Comparison of ENCODE assay signal across 28 cellular contexts in the genomic region with DNA sequence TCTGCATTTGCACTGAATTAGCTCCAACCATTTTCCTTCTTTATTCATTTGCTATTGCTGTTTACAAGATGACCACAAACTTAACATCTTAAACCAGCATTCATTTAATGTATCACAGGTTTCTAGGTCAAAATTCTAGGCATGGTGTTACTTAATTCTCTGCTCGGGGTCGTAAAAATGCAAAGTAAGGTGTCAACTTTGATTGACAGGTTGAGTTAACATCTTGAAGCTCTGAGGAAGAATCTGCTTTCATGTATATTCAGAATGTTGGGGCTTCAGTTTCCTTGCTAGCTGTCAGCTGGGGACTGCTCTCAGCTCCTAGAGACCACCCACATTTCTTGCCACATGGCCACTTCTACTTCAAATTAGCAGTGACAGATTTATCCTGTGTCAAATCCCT.
"Had no signal": no experiment of that assay in that cellular context is flagged by ENCODE, and none has a peak within 500 bp of the region (broad histone marks: within the 10 kb centered on the region; RNA-seq: fewer than 3 reads in every experiment).

No MANE protein-coding gene starts in this region.

- H3K36me3 ChIP-seq: left ventricle myocardium inferior, neutrophil, ovary, stomach, suprapubic skin, thoracic aorta, tibial artery, upper lobe of right lung had no signal

- DNase-seq: hypothalamus; islet precursor cell; left ventricle myocardium inferior; midbrain; mucosa of descending colon; naive thymus-derived CD4-positive, alpha-beta T cell; occipital lobe; ovary; right cardiac atrium; stimulated activated CD4-positive, alpha-beta T cell treated with anti-CD3 and anti-CD28 coated beads, Interleukin-12 subunit alpha, Interleukin-12 subunit beta, amount 100 ng/mL, for 4 hours; stimulated activated CD4-positive, alpha-beta T cell treated with anti-CD3 and anti-CD28 coated beads, Interleukin-15, amount 100 ng/mL, for 24 hours; stimulated activated CD4-positive, alpha-beta T cell treated with anti-CD3 and anti-CD28 coated beads, Interleukin-2, amount 100 ng/mL, for 24 hours; stimulated activated CD4-positive, alpha-beta T cell treated with anti-CD3 and anti-CD28 coated beads, Interleukin-4, amount 100 ng/mL, for 1 hour; stimulated activated naive B cell treated with anti-CD40 and anti-IgM and Interleukin-4, amounts not matched to agents 10 μg/mL and 1 μg/mL and 100 μg/mL, for 72 hours; stimulated activated naive CD8-positive, alpha-beta T cell treated with anti-CD3 and anti-CD28 coated beads, Interleukin-15, Interleukin-2, amounts not matched to agents 100 U/mL and 50 U/mL, for 24 hours; stomach; tibial artery; trophoblast cell; upper lobe of right lung had no signal

- H3K27me3 Mint-ChIP-seq: naive thymus-derived CD4-positive, alpha-beta T cell; natural killer cell treated with Interleukin-12 subunit alpha and Interleukin-12 subunit beta and Interleukin-15 and Interleukin-18, amount 100 ng/mL, for 72 hours; progenitor cell of endocrine pancreas; stimulated activated naive B cell treated with anti-CD40 and anti-IgM and Interleukin-4, amounts not matched to agents 10 μg/mL and 1 μg/mL and 100 μg/mL, for 72 hours had no signal

- H3K36me3 Mint-ChIP-seq: naive thymus-derived CD4-positive, alpha-beta T cell; natural killer cell treated with Interleukin-12 subunit alpha and Interleukin-12 subunit beta and Interleukin-15 and Interleukin-18, amount 100 ng/mL, for 72 hours; stimulated activated naive B cell treated with anti-CD40 and anti-IgM and Interleukin-4, amounts not matched to agents 10 μg/mL and 1 μg/mL and 100 μg/mL, for 72 hours had no signal

- FAIRE-seq: urothelium cell line had no signal

- H3K4me1 Mint-ChIP-seq: naive thymus-derived CD4-positive, alpha-beta T cell; neural crest cell; stimulated activated naive B cell treated with anti-CD40 and anti-IgM and Interleukin-4, amounts not matched to agents 10 μg/mL and 1 μg/mL and 100 μg/mL, for 72 hours had no signal

- H3K27ac ChIP-seq: left ventricle myocardium inferior, neutrophil, ovary, skin epidermis, stomach, suprapubic skin, thoracic aorta, tibial artery, upper lobe of right lung had no signal

- H3K4me1 ChIP-seq: left ventricle myocardium inferior, stomach, suprapubic skin, tibial artery, upper lobe of right lung had no signal

- H3K27ac Mint-ChIP-seq: naive thymus-derived CD4-positive, alpha-beta T cell; natural killer cell treated with Interleukin-12 subunit alpha and Interleukin-12 subunit beta and Interleukin-15 and Interleukin-18, amount 100 ng/mL, for 72 hours; progenitor cell of endocrine pancreas; stimulated activated naive B cell treated with anti-CD40 and anti-IgM and Interleukin-4, amounts not matched to agents 10 μg/mL and 1 μg/mL and 100 μg/mL, for 72 hours had no signal

- H3K4me3 Mint-ChIP-seq: naive thymus-derived CD4-positive, alpha-beta T cell; natural killer cell treated with Interleukin-12 subunit alpha and Interleukin-12 subunit beta and Interleukin-15 and Interleukin-18, amount 100 ng/mL, for 72 hours; neural crest cell; stimulated activated naive B cell treated with anti-CD40 and anti-IgM and Interleukin-4, amounts not matched to agents 10 μg/mL and 1 μg/mL and 100 μg/mL, for 72 hours had no signal

- H3K9me3 ChIP-seq: left ventricle myocardium inferior, mucosa of descending colon, neutrophil, ovary, stomach, suprapubic skin, thoracic aorta, tibial artery, upper lobe of right lung had no signal

- H3K4me3 ChIP-seq: left ventricle myocardium inferior, lung, mucosa of descending colon, ovary, skin epidermis, stomach, suprapubic skin, thoracic aorta, tibial artery, upper lobe of right lung had no signal

- H3K27me3 ChIP-seq: neutrophil, ovary, stomach, suprapubic skin, tibial artery, upper lobe of right lung had no signal
